Comparison of ENCODE assay signal across 8 cellular contexts in the genomic region with DNA sequence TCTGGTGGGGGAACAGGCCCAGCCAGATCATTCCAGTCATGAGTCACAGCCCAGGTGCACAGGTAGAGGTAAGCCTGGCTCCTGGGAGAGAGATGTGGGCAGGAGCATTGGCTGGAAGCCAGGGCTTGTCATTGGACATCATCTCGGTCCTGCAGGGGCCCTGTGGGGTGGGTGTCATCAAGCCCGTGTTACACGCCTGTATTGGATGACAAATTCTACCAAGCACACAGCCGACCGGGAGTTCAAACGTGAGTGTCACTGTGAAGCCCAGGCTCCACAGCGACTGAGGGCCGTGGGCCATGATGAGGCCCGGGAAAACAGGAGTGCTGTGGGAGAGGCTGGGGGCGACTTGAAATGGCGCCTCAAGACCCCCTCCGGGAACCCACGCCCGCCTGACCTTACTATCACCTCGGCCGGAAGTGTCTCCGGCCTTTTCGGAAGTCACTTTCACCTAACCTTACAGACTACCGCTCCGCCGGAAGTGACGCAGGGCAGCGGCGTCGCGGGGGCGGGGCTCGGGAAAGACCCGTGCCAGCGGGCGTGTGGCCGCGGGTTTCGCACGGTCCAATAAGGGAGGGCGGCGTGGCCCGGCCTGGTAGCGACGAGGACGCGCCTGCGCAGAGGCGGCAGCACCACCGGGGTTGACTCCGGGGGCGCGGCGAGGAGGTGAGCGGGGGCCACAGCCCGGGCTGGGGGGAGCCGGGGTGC. TPM values are rescaled to one million over a fixed set of nuclear protein-coding genes. Genes with fewer than 3 reads are reported as not detected.
DNase-seq lines count a peak whose midpoint lies in the region; ATAC-seq, FAIRE-seq and TF ChIP-seq lines count a peak whose summit lies in the region.

A gene (plus strand): TSS at position 629 of the 708 bp plus-strand sequence. CDS start 1,293 bp downstream, outside the sequence.

- DNase-seq in GM12891 (ENCODE audit: insufficient read length, low spot score) (peak; percentile 89), NCI-H1436 (lab: John Stamatoyannopoulos, UW) (peak; percentile 95), T follicular helper cell (ENCODE audit: low read depth) (peak; percentile 97), adipocyte (ENCODE audit: low read depth) (peak; percentile 99), cardiac muscle cell (ENCODE audit: low read depth in 1 of 2, low spot score in 1 of 2) (peak; percentile 99), pons (ENCODE audit: low spot score) (peak; percentile 96), type B pancreatic cell (ENCODE audit: extremely low spot score, unreplicated experiment) (peak; percentile 99)

- peaks cover 34% of the 10 kb centered on the region for H3K36me3 ChIP-seq in adipocyte (ENCODE audit: control insufficient read depth, insufficient read depth, low read length, severe bottlenecking)
- peaks cover 3% of the 10 kb centered on the region for H3K36me3 ChIP-seq in cardiac muscle cell

- no peaks in the 10 kb centered on the region for H3K9me3 Mint-ChIP-seq in type B pancreatic cell

- peak; percentile 65 for ATAC-seq in HG02798 (IDR thresholded peaks at IDR 0.05; ENCODE audit: poor library complexity, unreplicated experiment)

- peaks cover 37% of the 10 kb centered on the region for H3K4me1 ChIP-seq in adipocyte (ENCODE audit: control insufficient read depth, insufficient read depth, low read length)
- H3K4me1 ChIP-seq in cardiac muscle cell (ENCODE audit: low read depth) = peaks cover 5% of the 10 kb centered on the region

- peaks cover 11% of the 10 kb centered on the region for H3K4me1 Mint-ChIP-seq in type B pancreatic cell (ENCODE audit: unreplicated experiment)

- H3K36me3 Mint-ChIP-seq in type B pancreatic cell = peaks cover 3% of the 10 kb centered on the region

- H3K27ac ChIP-seq in cardiac muscle cell = peak within 1 kb of the TSS; percentile 96

- peak within 1 kb of the TSS; percentile 100 for H3K27ac Mint-ChIP-seq in type B pancreatic cell

- H3K4me3 ChIP-seq in adipocyte (ENCODE audit: low read length) (peak within 1 kb of the TSS; percentile 90), cardiac muscle cell (peak within 1 kb of the TSS; percentile 86)

- TF ChIP-seq POLR2A in GM12891 (IDR thresholded peaks at IDR 0.05; ENCODE audit: low read depth, low read length) = peak; percentile 69

- TF ChIP-seq CTCF in cardiac muscle cell (IDR thresholded peaks at IDR 0.05; ENCODE audit: low read depth, low read length) = no peak
- no peak for TF ChIP-seq CTCF in type B pancreatic cell (conservative IDR thresholded peaks at IDR 0.05)

- H3K27me3 Mint-ChIP-seq in type B pancreatic cell = no peaks in the 10 kb centered on the region

- FAIRE-seq in GM12891 (lab: Jason Lieb, UNC) = peak; percentile 97

- no peaks in the 10 kb centered on the region for H3K27me3 ChIP-seq in adipocyte (replicated peaks; ENCODE audit: control insufficient read depth, insufficient read depth, low read length)
- H3K27me3 ChIP-seq in cardiac muscle cell = no peaks in the 10 kb centered on the region

- H3K9me3 ChIP-seq in adipocyte (ENCODE audit: control insufficient read depth, low read length) (no peaks in the 10 kb centered on the region), cardiac muscle cell (ENCODE audit: low read depth) (no peaks in the 10 kb centered on the region)

- peak within 1 kb of the TSS; percentile 96 for H3K9ac ChIP-seq in adipocyte (ENCODE audit: low read length)

- peak within 1 kb of the TSS; percentile 91 for H3K4me3 Mint-ChIP-seq in type B pancreatic cell

TF ChIP-seq in GM12891, 5 proteins besides CTCF, POLR2A, EP300 and RAD21:
- peak; percentile 91 for TF ChIP-seq TAF1 (IDR thresholded peaks at IDR 0.05; ENCODE audit: low read depth, low read length)
- peak; percentile 84 for TF ChIP-seq POLR2AphosphoS5 (IDR thresholded peaks at IDR 0.05; ENCODE audit: low read depth, low read length)
- TF ChIP-seq POU2F2 (IDR thresholded peaks at IDR 0.05; ENCODE audit: low read depth, low read length) = no peak
- TF ChIP-seq PAX5 (IDR thresholded peaks at IDR 0.05; ENCODE audit: insufficient read depth, low read length, severe bottlenecking) = no peak
- TF ChIP-seq SPI1 (IDR thresholded peaks at IDR 0.05; ENCODE audit: low read depth, low read length) = no peak

RNA-seq across cellular contexts. Expression of the gene that starts here (rescaled TPM):
- 61.2 TPM for polyA plus RNA-seq in GM12891 (2012; ENCODE audit: low read depth, missing spikeins)
- total RNA-seq in cardiac muscle cell (102 and 177 TPM in 2 replicates), type B pancreatic cell (ENCODE audit: low replicate concordance) (52.8 and 69.6 TPM in 2 replicates)
- 191 and 321 TPM in 2 replicates for polyA plus RNA-seq in cardiac muscle cell

Comparison
In these comparisons a context has a peak if more than half of its experiments do, and no peak if none do; other contexts are left out.
1. Peak in every context shown above with its lines: DNase-seq, ATAC-seq, H3K4me3 ChIP-seq and H3K27ac ChIP-seq.